Comparison of ENCODE assay signal across 7 cellular contexts in the genomic region with DNA sequence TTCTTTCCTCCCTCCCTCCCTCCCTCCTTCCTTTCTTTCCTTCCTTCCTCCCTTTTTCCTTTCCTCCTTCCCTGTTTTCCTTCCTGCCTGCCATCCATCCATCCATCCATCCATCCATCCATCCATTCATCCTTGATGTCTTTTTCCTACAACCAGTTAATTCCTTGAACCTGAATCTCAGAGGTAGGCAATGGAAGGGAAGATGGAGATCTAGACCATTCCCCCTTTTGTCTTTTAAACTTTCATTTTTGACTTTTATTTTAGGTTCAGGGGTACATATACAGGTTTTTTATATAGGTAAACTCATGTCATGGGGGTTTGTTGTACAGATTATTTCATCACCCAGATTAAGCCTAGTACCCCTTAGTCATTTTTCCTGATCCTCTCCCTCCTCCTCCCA.
"Had no signal": no experiment of that assay in that cellular context is flagged by ENCODE, and none has a peak within 500 bp of the region (broad histone marks: within the 10 kb centered on the region; RNA-seq: fewer than 3 reads in every experiment).

No MANE protein-coding gene starts in this region.

- FAIRE-seq: HTR-8/SVneo had no signal

- H3K27ac ChIP-seq: HL-60, KMS-11 had no signal

- H3K27ac Mint-ChIP-seq: IgD-negative memory B cell had no signal

- H3K36me3 Mint-ChIP-seq: IgD-negative memory B cell had no signal

- H3K4me3 Mint-ChIP-seq: IgD-negative memory B cell had no signal

- H3K9ac ChIP-seq: KMS-11 had no signal

- H3K4me1 Mint-ChIP-seq: IgD-negative memory B cell had no signal

- H3K9me3 Mint-ChIP-seq: IgD-negative memory B cell had no signal

- DNase-seq: IMR-90, KBM-7, KG1 had no signal

- H3K4me2 ChIP-seq: KMS-11 had no signal
